In the genomic region with DNA sequence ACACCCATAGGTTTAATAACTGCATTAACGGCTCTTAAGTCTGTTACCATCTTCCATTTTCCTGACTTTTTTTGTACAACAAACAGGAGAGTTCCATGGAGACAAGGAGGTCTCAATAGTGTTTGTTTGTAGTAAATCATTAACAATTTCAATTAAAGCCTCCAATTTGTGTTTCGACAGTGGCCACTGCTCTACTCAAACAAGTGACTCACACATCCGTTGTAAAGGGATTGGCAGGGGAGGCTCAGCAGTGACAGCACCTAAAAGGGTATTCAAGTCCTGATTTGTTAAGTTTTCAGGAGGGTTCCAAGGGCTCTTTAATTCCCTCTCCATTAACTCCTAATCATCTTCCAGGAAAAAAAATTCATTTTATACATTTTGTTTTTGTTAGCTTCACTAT, we compare ENCODE assay signal across 29 cellular contexts.
"Had no signal": no experiment of that assay in that cellular context is flagged by ENCODE, and none has a peak within 500 bp of the region (broad histone marks: within the 10 kb centered on the region; RNA-seq: fewer than 3 reads in every experiment).

No MANE protein-coding gene starts in this region.

- H3K36me3 Mint-ChIP-seq: activated naive CD4-positive, alpha-beta T cell treated with anti-CD3 and anti-CD28 coated beads, Interleukin-2, amount 50 U/mL, for 24 hours; activated naive CD8-positive, alpha-beta T cell treated with anti-CD3 and anti-CD28 coated beads, Interleukin-2, amount 10 ng/mL, durations not matched to agents 7 days and 5 days had no signal

- H3K4me3 Mint-ChIP-seq: activated CD4-positive, alpha-beta T cell treated with anti-CD3 and anti-CD28 coated beads, Interleukin-2, amount 10 ng/mL, durations not matched to agents 24 days and 14 days; activated CD8-positive, alpha-beta T cell treated with anti-CD3 and anti-CD28 coated beads for 36 hours; activated naive CD4-positive, alpha-beta T cell treated with anti-CD3 and anti-CD28 coated beads, Interleukin-2, amount 50 U/mL, for 24 hours; activated naive CD8-positive, alpha-beta T cell treated with anti-CD3 and anti-CD28 coated beads, Interleukin-2, amount 10 ng/mL, durations not matched to agents 7 days and 5 days; activated T-cell treated with anti-CD3 and anti-CD28 coated beads, Interleukin-2, amount 50 U/mL, for 72 hours; activated T-helper 17 cell treated with anti-CD3 and anti-CD28 coated beads, Interleukin-2, amount 50 U/mL, for 72 hours; T-helper 1 cell treated with Interleukin-12 subunit alpha and Interleukin-12 subunit beta and Interleukin-4 antibody, amounts not matched to agents 30 μg/mL and 1 μg/mL, for 36 hours; T-helper 2 cell treated with Interferon-gamma antibody and Interleukin-4, amounts not matched to agents 5 μg/mL and 100 μg/mL, for 36 hours had no signal

- H3K27me3 ChIP-seq: body of pancreas, breast epithelium, SJSA1 had no signal

- H3K4me1 Mint-ChIP-seq: activated CD4-positive, alpha-beta T cell treated with anti-CD3 and anti-CD28 coated beads, Interleukin-2, amount 10 ng/mL, durations not matched to agents 24 days and 14 days; activated naive CD4-positive, alpha-beta T cell treated with anti-CD3 and anti-CD28 coated beads, Interleukin-2, amount 50 U/mL, for 24 hours; activated naive CD8-positive, alpha-beta T cell treated with anti-CD3 and anti-CD28 coated beads, Interleukin-2, amount 10 ng/mL, durations not matched to agents 7 days and 5 days; activated T-helper 17 cell treated with anti-CD3 and anti-CD28 coated beads, Interleukin-2, amount 50 U/mL, for 72 hours had no signal

- ATAC-seq: activated CD8-positive, alpha-beta T cell treated with anti-CD3 and anti-CD28 coated beads for 36 hours; activated T-cell treated with anti-CD3 and anti-CD28 coated beads, Interleukin-2, amount 50 U/mL, for 72 hours; activated T-helper 17 cell treated with anti-CD3 and anti-CD28 coated beads, Interleukin-2, amount 50 U/mL, for 72 hours; body of pancreas; K562; Panc1 had no signal

- H3K27ac ChIP-seq: body of pancreas, breast epithelium, SJSA1 had no signal

- DNase-seq: activated CD4-positive, alpha-beta T cell treated with anti-CD3 and anti-CD28 coated beads, Interleukin-2, amount 10 ng/mL, durations not matched to agents 24 days and 14 days; activated CD4-positive, alpha-beta T cell treated with anti-CD3 and anti-CD28 coated beads, Interleukin-2, amount 50 U/mL, for 4 hours; activated CD8-positive, alpha-beta T cell treated with anti-CD3 and anti-CD28 coated beads for 36 hours; activated effector memory CD4-positive, alpha-beta T cell treated with anti-CD3 and anti-CD28 coated beads, Interleukin-2, amount 50 U/mL, for 16 hours; activated naive CD4-positive, alpha-beta T cell; activated naive CD8-positive, alpha-beta T cell treated with anti-CD3 and anti-CD28 coated beads, Interleukin-2, amount 10 ng/mL, durations not matched to agents 7 days and 5 days; activated T-cell treated with anti-CD3 and anti-CD28 coated beads, Interleukin-2, amount 50 U/mL, for 1 hour; activated T-cell treated with anti-CD3 and anti-CD28 coated beads, Interleukin-2, amount 50 U/mL, for 72 hours; body of pancreas; caudate nucleus; NCI-H1105; NCI-H1417 treated with DMSO at 0.1 percent for 48 hours; NCI-H1930; NCI-H2081 treated with DMSO at 0.1 percent for 48 hours; NCI-H345; NCI-H524 treated with DMSO at 0.1 percent for 48 hours; RPMI8226; SHP77 treated with DMSO at 0.1 percent for 48 hours; SK-N-SH had no signal

- H3K4me1 ChIP-seq: body of pancreas, breast epithelium, SJSA1 had no signal

- H3K27ac Mint-ChIP-seq: activated CD4-positive, alpha-beta T cell treated with anti-CD3 and anti-CD28 coated beads, Interleukin-2, amount 10 ng/mL, durations not matched to agents 24 days and 14 days; activated CD8-positive, alpha-beta T cell treated with anti-CD3 and anti-CD28 coated beads for 36 hours; activated naive CD4-positive, alpha-beta T cell treated with anti-CD3 and anti-CD28 coated beads, Interleukin-2, amount 50 U/mL, for 24 hours; activated naive CD8-positive, alpha-beta T cell treated with anti-CD3 and anti-CD28 coated beads, Interleukin-2, amount 10 ng/mL, durations not matched to agents 7 days and 5 days; activated T-cell treated with anti-CD3 and anti-CD28 coated beads, Interleukin-2, amount 50 U/mL, for 72 hours; activated T-helper 17 cell treated with anti-CD3 and anti-CD28 coated beads, Interleukin-2, amount 50 U/mL, for 72 hours; T-helper 1 cell treated with Interleukin-12 subunit alpha and Interleukin-12 subunit beta and Interleukin-4 antibody, amounts not matched to agents 30 μg/mL and 1 μg/mL, for 36 hours; T-helper 2 cell treated with Interferon-gamma antibody and Interleukin-4, amounts not matched to agents 5 μg/mL and 100 μg/mL, for 36 hours had no signal

- H3K36me3 ChIP-seq: breast epithelium, SJSA1 had no signal

- H3K9me3 ChIP-seq: body of pancreas, breast epithelium, SJSA1, SK-N-SH had no signal

- H3K4me3 ChIP-seq: body of pancreas, breast epithelium, K562, SJSA1 had no signal

- H3K27me3 Mint-ChIP-seq: activated CD4-positive, alpha-beta T cell treated with anti-CD3 and anti-CD28 coated beads, Interleukin-2, amount 10 ng/mL, durations not matched to agents 24 days and 14 days; activated CD8-positive, alpha-beta T cell treated with anti-CD3 and anti-CD28 coated beads for 36 hours; activated naive CD4-positive, alpha-beta T cell treated with anti-CD3 and anti-CD28 coated beads, Interleukin-2, amount 50 U/mL, for 24 hours; activated naive CD8-positive, alpha-beta T cell treated with anti-CD3 and anti-CD28 coated beads, Interleukin-2, amount 10 ng/mL, durations not matched to agents 7 days and 5 days; activated T-helper 17 cell treated with anti-CD3 and anti-CD28 coated beads, Interleukin-2, amount 50 U/mL, for 72 hours had no signal

- H3K9ac ChIP-seq: SK-N-SH had no signal

- H3K9me3 Mint-ChIP-seq: activated CD4-positive, alpha-beta T cell treated with anti-CD3 and anti-CD28 coated beads, Interleukin-2, amount 10 ng/mL, durations not matched to agents 24 days and 14 days; activated naive CD4-positive, alpha-beta T cell treated with anti-CD3 and anti-CD28 coated beads, Interleukin-2, amount 50 U/mL, for 24 hours; activated naive CD8-positive, alpha-beta T cell treated with anti-CD3 and anti-CD28 coated beads, Interleukin-2, amount 10 ng/mL, durations not matched to agents 7 days and 5 days; activated T-helper 17 cell treated with anti-CD3 and anti-CD28 coated beads, Interleukin-2, amount 50 U/mL, for 72 hours had no signal

- FAIRE-seq: astrocyte, K562, TTC549 had no signal
